In genomic region chr1:39048745-39049370, GRCh38 we compare ENCODE assay signal across 20 cellular contexts. TPM values are rescaled to one million over a fixed set of nuclear protein-coding genes. Genes with fewer than 3 reads are reported as not detected.
DNase-seq lines count a peak whose midpoint lies in the region; ATAC-seq and TF ChIP-seq lines count a peak whose summit lies in the region.
"Had no signal": no experiment of that assay in that cellular context is flagged by ENCODE, and none has a peak within 500 bp of the region (broad histone marks: within the 10 kb centered on the region; RNA-seq: fewer than 3 reads in every experiment).

No MANE protein-coding gene starts in this region.

- DNase-seq in Caki2 (ENCODE audit: low read depth) (peak; percentile 56), WERI-Rb-1 (peak; percentile 78), fibroblast of peridontal ligament (ENCODE audit: extremely low read depth) (peak; percentile 38), renal cortical epithelial cell (ENCODE audit: low read depth) (peak; percentile 34), hepatic stellate cell (ENCODE audit: low spot score) (no peak)
- DNase-seq: activated naive CD8-positive, alpha-beta T cell treated with anti-CD3 and anti-CD28 coated beads, Interleukin-2, amount 10 ng/mL, durations not matched to agents 7 days and 5 days; EL; hypothalamus; Karpas-422; NCI-H1105 treated with DMSO at 0.1 percent for 48 hours; NCI-H69; retina; stimulated activated CD4-positive, alpha-beta T cell treated with anti-CD3 and anti-CD28 coated beads, Interleukin-15, amount 100 ng/mL, for 24 hours had no signal

- ATAC-seq in HG03139 (IDR thresholded peaks at IDR 0.05; ENCODE audit: unreplicated experiment) = no peak
- no peak for ATAC-seq in HG02678 (IDR thresholded peaks at IDR 0.05; ENCODE audit: unreplicated experiment)
- no peak for ATAC-seq in GM19467 (IDR thresholded peaks at IDR 0.05; ENCODE audit: unreplicated experiment)
- ATAC-seq: mucosa of descending colon; stimulated activated effector memory CD8-positive, alpha-beta T cell treated with anti-CD3 and anti-CD28 coated beads, Interleukin-12 subunit alpha, Interleukin-12 subunit beta, amount 100 ng/mL, for 72 hours had no signal

- H3K9me3 ChIP-seq in WERI-Rb-1 (ENCODE audit: severe bottlenecking) = no peaks in the 10 kb centered on the region
- H3K9me3 ChIP-seq: mucosa of descending colon had no signal

- H3K4me3 ChIP-seq in WERI-Rb-1 (ENCODE audit: low read depth, low read length) = peak overlapping the region; percentile 5; the same call in 1 of the 2 replicates
- H3K4me3 ChIP-seq: cardiac muscle cell, dorsolateral prefrontal cortex, mucosa of descending colon had no signal

- no peaks in the 10 kb centered on the region; the same call in 1 of the 2 replicates for H3K36me3 ChIP-seq in WERI-Rb-1
- H3K36me3 ChIP-seq: cardiac muscle cell had no signal

- TF ChIP-seq CTCF in WERI-Rb-1 (IDR thresholded peaks at IDR 0.05; ENCODE audit: low read depth, low read length) = no peak

- in situ Hi-C loops in Caki2 (cut with HindIII; ENCODE audit: low pct_unique_long_range_greater_than_20kb, low sequenced_read_pairs) = no loop called here

- no peaks in the 10 kb centered on the region for H3K27me3 ChIP-seq in WERI-Rb-1 (ENCODE audit: insufficient read depth, low read depth, severe bottlenecking)
- H3K27me3 ChIP-seq: cardiac muscle cell, dorsolateral prefrontal cortex had no signal

- H3K27ac ChIP-seq in WERI-Rb-1 = peak overlapping the region; percentile 75
- H3K27ac ChIP-seq: cardiac muscle cell had no signal

RNA-seq across cellular contexts. Expression of gene NDUFS5, which starts 22.7 kb away (rescaled TPM):
- 693 and 857 TPM in 2 replicates for total RNA-seq in Caki2 (2014; rRNA removed; shearing (Covaris generic); ENCODE audit: low replicate concordance)
- total RNA-seq in renal cortical epithelial cell = 510 and 879 TPM in 2 replicates

RNA-seq across cellular contexts. Expression of gene AKIRIN1, which starts 57.8 kb away (rescaled TPM):
- 8.5 and 38.0 TPM in 2 replicates for total RNA-seq in Caki2 (2014; rRNA removed; shearing (Covaris generic); ENCODE audit: low replicate concordance)
- 67.9 and 68.2 TPM in 2 replicates for total RNA-seq in renal cortical epithelial cell
